In the genomic region with DNA sequence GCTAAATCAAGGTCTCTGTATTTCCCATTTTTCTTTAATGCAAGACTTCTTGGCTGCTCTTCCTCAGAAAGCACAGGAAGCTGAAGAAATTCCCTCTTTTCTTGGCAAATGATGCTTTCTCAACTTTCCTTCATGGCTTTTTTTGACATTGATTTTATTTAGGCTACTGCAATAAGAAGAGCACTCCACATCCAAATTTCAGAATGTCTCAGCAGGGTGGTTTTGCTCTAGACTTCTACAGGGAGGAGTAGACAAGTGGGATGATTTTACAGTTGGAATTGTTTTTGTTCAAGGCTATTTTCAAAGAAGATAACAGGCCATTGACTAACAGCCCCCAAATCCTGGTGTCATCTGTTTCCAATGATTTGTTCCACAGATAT, we compare ENCODE assay signal across 26 cellular contexts. TPM values are rescaled to one million over a fixed set of nuclear protein-coding genes. Genes with fewer than 3 reads are reported as not detected.
DNase-seq lines count a peak whose midpoint lies in the region; TF ChIP-seq lines count a peak whose summit lies in the region.
"Had no signal": no experiment of that assay in that cellular context is flagged by ENCODE, and none has a peak within 500 bp of the region (broad histone marks: within the 10 kb centered on the region; RNA-seq: fewer than 3 reads in every experiment).

No MANE protein-coding gene starts in this region.

- no peaks in the 10 kb centered on the region for H3K27me3 ChIP-seq in suprapubic skin
- H3K27me3 ChIP-seq: body of pancreas had no signal

- no peak for TF ChIP-seq EP300 in suprapubic skin (IDR thresholded peaks at IDR 0.05)

- H3K27ac ChIP-seq in suprapubic skin = peak overlapping the region; percentile 25
- H3K27ac ChIP-seq: body of pancreas, HL-60, neural progenitor cell, parathyroid adenoma had no signal

- TF ChIP-seq CTCF in suprapubic skin (IDR thresholded peaks at IDR 0.05) = no peak

- TF ChIP-seq POLR2A in suprapubic skin (IDR thresholded peaks at IDR 0.05) = no peak

- peaks cover 44% of the 10 kb centered on the region for H3K4me1 ChIP-seq in suprapubic skin
- H3K4me1 ChIP-seq: body of pancreas, neural progenitor cell, parathyroid adenoma had no signal

- H3K36me3 ChIP-seq in suprapubic skin = no peaks in the 10 kb centered on the region
- H3K36me3 ChIP-seq: HAP-1, neural progenitor cell had no signal

- H3K4me3 ChIP-seq in suprapubic skin = no peak overlapping the region
- H3K4me3 ChIP-seq: body of pancreas, HAP-1, neural progenitor cell had no signal

- H3K9me3 ChIP-seq in suprapubic skin = no peaks in the 10 kb centered on the region
- H3K9me3 ChIP-seq: body of pancreas, HAP-1 had no signal

- DNase-seq in AG20443 (ENCODE audit: low spot score) = peak; percentile 14
- peak; percentile 12 for DNase-seq in NCI-H128 (lab: John Stamatoyannopoulos, UW; ENCODE audit: unreplicated experiment)
- peak; percentile 67 for DNase-seq in fibroblast of gingiva (ENCODE audit: low read depth)
- DNase-seq in suprapubic skin (ENCODE audit: low spot score in 2 of 2) = no peak
- DNase-seq in NCI-H82 treated with DMSO at 0.1 percent for 48 hours (lab: John Stamatoyannopoulos, UW; ENCODE audit: unreplicated experiment) = no peak
- no peak for DNase-seq in stimulated activated naive CD4-positive, alpha-beta T cell treated with Interleukin-2 at 50 U/mL for 16 hours (lab: John Stamatoyannopoulos, UW)
- DNase-seq in stimulated activated CD4-positive, alpha-beta T cell treated with anti-CD3 and anti-CD28 coated beads, Interleukin-2, amount 100 ng/mL, for 48 hours = no peak
- DNase-seq: activated CD4-positive, alpha-beta T cell treated with anti-CD3 and anti-CD28 coated beads, Interleukin-2, amount 50 U/mL, for 48 hours; activated CD4-positive, CD25-positive, alpha-beta regulatory T cell treated with anti-CD3 and anti-CD28 coated beads, Interleukin-2, amount 50 U/mL, for 72 hours; activated naive CD4-positive, alpha-beta T cell treated with anti-CD3 and anti-CD28 coated beads, Interleukin-2, amount 10 ng/mL, durations not matched to agents 7 days and 5 days; body of pancreas; C1 segment of cervical spinal cord; COR-L47; KBM-7; mesendoderm; NCI-H446 treated with DMSO at 0.1 percent for 48 hours; NCI-H774; OCI-M1; small intestine; stimulated activated naive CD4-positive, alpha-beta T cell had no signal

RNA-seq across cellular contexts. Expression of gene FAM20A, which starts 7.8 kb away (rescaled TPM):
- 1 to 10 TPM in 3 of 4 donors, under 1 TPM in 1; 0.78 to 6.4 (median 4.7) TPM for total RNA-seq in suprapubic skin
- total RNA-seq: chondrocyte, G401 had no signal

Comparison
In these comparisons a context has a peak if more than half of its experiments do, and no peak if none do; other contexts are left out.
1. DNase-seq: peak in AG20443 (single experiment), NCI-H128 (single experiment) and fibroblast of gingiva (single experiment); none in suprapubic skin (0 of 2), NCI-H82 treated with DMSO at 0.1 percent for 48 hours (single experiment), stimulated activated naive CD4-positive, alpha-beta T cell treated with Interleukin-2 at 50 U/mL for 16 hours (single experiment) and stimulated activated CD4-positive, alpha-beta T cell treated with anti-CD3 and anti-CD28 coated beads, Interleukin-2, amount 100 ng/mL, for 48 hours (0 of 2).